19 cellular contexts compared by ENCODE assay signal in genomic region chr2:171249689-171250088, GRCh38.
DNase-seq lines count a peak whose midpoint lies in the region; ATAC-seq and TF ChIP-seq lines count a peak whose summit lies in the region.
"Had no signal": no experiment of that assay in that cellular context is flagged by ENCODE, and none has a peak within 500 bp of the region (broad histone marks: within the 10 kb centered on the region; RNA-seq: fewer than 3 reads in every experiment).

No MANE protein-coding gene starts in this region.

- no peaks in the 10 kb centered on the region for H3F3A ChIP-seq in Loucy (ENCODE audit: low read depth)

- POLR2A ChIA-PET in naive thymus-derived CD4-positive, alpha-beta T cell (lab: Charles Lee) = interaction anchor here (1.3 kb wide), 1 partner anchor 11 kb away, joined by 4 read pairs; no protein-coding TSS in a partner anchor

- H3K36me3 Mint-ChIP-seq in activated naive CD4-positive, alpha-beta T cell treated with anti-CD3 and anti-CD28 coated beads, Interleukin-2, amount 10 ng/mL, durations not matched to agents 7 days and 5 days = peaks cover 16% of the 10 kb centered on the region
- peaks cover 4 to 30% (median 6%) of the 10 kb centered on the region in 5 donors for H3K36me3 Mint-ChIP-seq in naive thymus-derived CD4-positive, alpha-beta T cell
- H3K36me3 Mint-ChIP-seq: IgD-negative memory B cell had no signal

- H3K9me3 ChIP-seq in Loucy (ENCODE audit: insufficient read depth, low read depth, low read length) = peaks cover 12% of the 10 kb centered on the region; the same call in 1 of the 2 replicates
- peaks cover 0 to 10% (median 0%) of the 10 kb centered on the region in 3 experiments for H3K9me3 ChIP-seq in naive thymus-derived CD4-positive, alpha-beta T cell (ENCODE audit: control insufficient read depth in 2 of 3, low read length in 3 of 3)

- peaks cover 7% of the 10 kb centered on the region for H3K27me3 Mint-ChIP-seq in activated naive CD4-positive, alpha-beta T cell treated with anti-CD3 and anti-CD28 coated beads, Interleukin-2, amount 10 ng/mL, durations not matched to agents 7 days and 5 days
- peaks cover 0 to 8% (median 0%) of the 10 kb centered on the region in 5 donors for H3K27me3 Mint-ChIP-seq in naive thymus-derived CD4-positive, alpha-beta T cell
- H3K27me3 Mint-ChIP-seq: B cell had no signal

- no peaks in the 10 kb centered on the region for H3K36me3 ChIP-seq in Loucy (ENCODE audit: insufficient read depth, low read length)
- no peaks in the 10 kb centered on the region for H3K36me3 ChIP-seq in naive thymus-derived CD4-positive, alpha-beta T cell (ENCODE audit: control insufficient read depth in 2 of 3, insufficient read depth in 3 of 3, low read length in 3 of 3)

- peaks cover 22% of the 10 kb centered on the region for H3K9me3 Mint-ChIP-seq in activated naive CD4-positive, alpha-beta T cell treated with anti-CD3 and anti-CD28 coated beads, Interleukin-2, amount 10 ng/mL, durations not matched to agents 7 days and 5 days
- H3K9me3 Mint-ChIP-seq in naive thymus-derived CD4-positive, alpha-beta T cell = peaks cover 0 to 18% (median 7%) of the 10 kb centered on the region in 11 donors

- intact Hi-C loops in naive thymus-derived CD4-positive, alpha-beta T cell (cut with micrococcal nuclease) = loop anchor here (2.0 to 5.0 kb wide), 5 partner anchors 37 to 277 kb away; no protein-coding TSS in a partner anchor

- H3K9ac ChIP-seq in Loucy (ENCODE audit: low read depth, low read length, poor library complexity, severe bottlenecking) = peak overlapping the region; percentile 25
- H3K9ac ChIP-seq: BLaER1 treated with 17β-estradiol and CSF1 and Interleukin-3, amounts not matched to agents 10 nM and 100 nM had no signal

- no peak for ATAC-seq in naive thymus-derived CD4-positive, alpha-beta T cell
- ATAC-seq in HG03135 (IDR thresholded peaks at IDR 0.05; ENCODE audit: unreplicated experiment) = no peak
- ATAC-seq: HCT116, HepG2 had no signal

- no peak for TF ChIP-seq CTCF in Loucy (conservative IDR thresholded peaks at IDR 0.05; ENCODE audit: low read length)

- peak overlapping the region; percentile 64 for H3K27ac Mint-ChIP-seq in activated naive CD4-positive, alpha-beta T cell treated with anti-CD3 and anti-CD28 coated beads, Interleukin-2, amount 10 ng/mL, durations not matched to agents 7 days and 5 days
- peak overlapping the region in 6 of 9 donors; percentile 42 to 88 (median 55) for H3K27ac Mint-ChIP-seq in naive thymus-derived CD4-positive, alpha-beta T cell
- H3K27ac Mint-ChIP-seq: B cell, HFFc6 had no signal

- peaks cover 53% of the 10 kb centered on the region for H3K4me1 Mint-ChIP-seq in activated naive CD4-positive, alpha-beta T cell treated with anti-CD3 and anti-CD28 coated beads, Interleukin-2, amount 10 ng/mL, durations not matched to agents 7 days and 5 days
- peaks cover 19 to 50% (median 43%) of the 10 kb centered on the region in 7 donors for H3K4me1 Mint-ChIP-seq in naive thymus-derived CD4-positive, alpha-beta T cell

- no peak overlapping the region for H3K27ac ChIP-seq in naive thymus-derived CD4-positive, alpha-beta T cell (ENCODE audit: low read depth, low read length)
- H3K27ac ChIP-seq: BLaER1 treated with 17β-estradiol and CSF1 and Interleukin-3, amounts not matched to agents 10 nM and 100 nM had no signal

- H3K4me2 ChIP-seq in Loucy (ENCODE audit: low read depth, low read length, poor library complexity, severe bottlenecking) = peak overlapping the region; percentile 61
- H3K4me2 ChIP-seq: BLaER1 treated with 17β-estradiol and CSF1 and Interleukin-3, amounts not matched to agents 10 nM and 100 nM had no signal

- CTCF ChIA-PET in activated naive CD4-positive, alpha-beta T cell treated with anti-CD3 and anti-CD28 coated beads, Interleukin-2, amount 10 ng/mL, durations not matched to agents 7 days and 5 days (lab: Charles Lee) = interaction anchor here (2.3 kb wide), 1 partner anchor 163 kb away, joined by 7 read pairs; no protein-coding TSS in a partner anchor
- CTCF ChIA-PET in naive thymus-derived CD4-positive, alpha-beta T cell (lab: Charles Lee) = no interaction called here

- no peaks in the 10 kb centered on the region for H4K20me1 ChIP-seq in Loucy (ENCODE audit: insufficient read depth, low read length, poor library complexity, severe bottlenecking)
- H4K20me1 ChIP-seq: BLaER1 treated with 17β-estradiol and CSF1 and Interleukin-3, amounts not matched to agents 10 nM and 100 nM had no signal

- H3K4me3 ChIP-seq in Loucy (ENCODE audit: low read length, poor library complexity, severe bottlenecking) = no peak overlapping the region
- no peak overlapping the region for H3K4me3 ChIP-seq in naive thymus-derived CD4-positive, alpha-beta T cell (ENCODE audit: low read length)
- H3K4me3 ChIP-seq: BLaER1 treated with 17β-estradiol and CSF1 and Interleukin-3, amounts not matched to agents 10 nM and 100 nM had no signal

- H2AFZ ChIP-seq in Loucy (ENCODE audit: low read length) = peak overlapping the region; percentile 2; the same call in 1 of the 2 replicates

- no peaks in the 10 kb centered on the region for H3K9me2 ChIP-seq in Loucy (replicated peaks; ENCODE audit: low read depth, low read length)

- no peak overlapping the region for H3K4me3 Mint-ChIP-seq in activated naive CD4-positive, alpha-beta T cell treated with anti-CD3 and anti-CD28 coated beads, Interleukin-2, amount 10 ng/mL, durations not matched to agents 7 days and 5 days
- peak overlapping the region in 3 of 10 donors; percentile 8 to 61 (median 36) for H3K4me3 Mint-ChIP-seq in naive thymus-derived CD4-positive, alpha-beta T cell
- H3K4me3 Mint-ChIP-seq: B cell, HFFc6 had no signal

- H3K27me3 ChIP-seq in Loucy (ENCODE audit: insufficient read depth, low read length, poor library complexity, severe bottlenecking) = no peaks in the 10 kb centered on the region
- no peaks in the 10 kb centered on the region for H3K27me3 ChIP-seq in naive thymus-derived CD4-positive, alpha-beta T cell (ENCODE audit: control insufficient read depth in 2 of 2, insufficient read depth in 2 of 2, low read length in 2 of 2)
- H3K27me3 ChIP-seq: BLaER1 treated with 17β-estradiol and CSF1 and Interleukin-3, amounts not matched to agents 10 nM and 100 nM had no signal

- no peak for DNase-seq in activated naive CD4-positive, alpha-beta T cell treated with anti-CD3 and anti-CD28 coated beads, Interleukin-2, amount 10 ng/mL, durations not matched to agents 7 days and 5 days
- DNase-seq in activated naive CD4-positive, alpha-beta T cell (lab: John Stamatoyannopoulos, UW) = no peak
- no peak for DNase-seq in naive thymus-derived CD4-positive, alpha-beta T cell
- no peak for DNase-seq in foreskin melanocyte
- no peak for DNase-seq in NCI-H1105 treated with DMSO at 0.1 percent for 48 hours (lab: John Stamatoyannopoulos, UW)
- DNase-seq: Caco-2, DMS153, DMS79 treated with DMSO at 0.1 percent for 48 hours, GF-D8, GOT3, H7, HFFc6 had no signal

- H3K4me1 ChIP-seq in Loucy (ENCODE audit: insufficient read depth, low read length, poor library complexity, severe bottlenecking) = peaks cover 23% of the 10 kb centered on the region
- H3K4me1 ChIP-seq in naive thymus-derived CD4-positive, alpha-beta T cell (ENCODE audit: control insufficient read depth in 2 of 2, insufficient read depth in 2 of 2, low read length in 2 of 2) = peaks cover 19 to 24% of the 10 kb centered on the region in 2 donors
- H3K4me1 ChIP-seq: Caco-2 had no signal

- no peaks in the 10 kb centered on the region for H3K79me2 ChIP-seq in Loucy (ENCODE audit: insufficient read depth, low read length)
